Comparison of ENCODE assay signal across 8 cellular contexts in the genomic region with DNA sequence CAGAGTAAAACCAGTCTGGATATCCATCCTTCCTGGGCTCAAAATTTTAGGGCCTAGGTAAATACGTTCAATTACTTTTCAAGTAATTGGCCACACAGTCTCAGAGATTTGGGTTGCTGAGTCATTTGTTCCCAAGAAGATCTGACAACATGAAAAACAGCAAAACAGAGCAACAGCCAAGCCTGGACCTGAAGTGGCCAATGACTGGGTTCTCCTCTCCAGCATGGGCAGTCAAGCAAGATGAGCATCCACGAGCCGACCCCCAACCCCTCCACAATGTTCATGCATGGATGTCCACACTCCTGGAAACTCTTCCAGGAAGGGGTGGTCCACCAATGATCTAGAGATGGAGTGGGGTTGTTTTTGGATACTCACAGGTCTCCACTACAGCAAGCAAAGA.
A peak's percentile ranks its signal among the peaks of the same experiment; 100 is the strongest.
DNase-seq lines count a peak whose midpoint lies in the region; ATAC-seq and TF ChIP-seq lines count a peak whose summit lies in the region.

No MANE protein-coding gene starts in this region.

- peaks cover 0 to 4% (median 0%) of the 10 kb centered on the region in 11 experiments; a peak in 2 of 22 replicates for H3K36me3 ChIP-seq in BLaER1 treated with 17β-estradiol and CSF1 and Interleukin-3, amounts not matched to agents 10 nM and 100 nM
- H3K36me3 ChIP-seq in Panc1 (ENCODE audit: control insufficient read depth, insufficient read depth, low read length), result no peaks in the 10 kb centered on the region
- peaks cover 0 to 8% of the 10 kb centered on the region in 2 donors for H3K36me3 ChIP-seq in duodenal mucosa (ENCODE audit: control insufficient read depth in 1 of 2, insufficient read depth in 2 of 2, low read length in 2 of 2)
- H3K36me3 ChIP-seq in neutrophil, result peaks cover under 1% of the 10 kb centered on the region

- no peak for TF ChIP-seq CTCF in Panc1 (IDR thresholded peaks at IDR 0.05)
- TF ChIP-seq CTCF in neutrophil (IDR thresholded peaks at IDR 0.05), result no peak

- POLR2A ChIA-PET in Panc1 (lab: Charles Lee), result no interaction called here

- no peaks in the 10 kb centered on the region for H3K9me3 ChIP-seq in BLaER1 treated with 17β-estradiol and CSF1 and Interleukin-3, amounts not matched to agents 10 nM and 100 nM (replicated peaks in 1 of 11)
- no peaks in the 10 kb centered on the region for H3K9me3 ChIP-seq in Panc1 (ENCODE audit: control insufficient read depth, insufficient read depth, low read depth, low read length)
- H3K9me3 ChIP-seq in duodenal mucosa (ENCODE audit: control insufficient read depth in 1 of 2, low read length in 2 of 2), result no peaks in the 10 kb centered on the region
- no peaks in the 10 kb centered on the region for H3K9me3 ChIP-seq in neutrophil

- ATAC-seq in Panc1 (no peak), HG02571 (IDR thresholded peaks at IDR 0.05; ENCODE audit: unreplicated experiment) (no peak)

- peaks cover 0 to 8% (median 0%) of the 10 kb centered on the region in 11 experiments; a peak in 2 of 22 replicates for H4K20me1 ChIP-seq in BLaER1 treated with 17β-estradiol and CSF1 and Interleukin-3, amounts not matched to agents 10 nM and 100 nM

- intact Hi-C loops in Panc1 (cut with micrococcal nuclease; ENCODE audit: unreplicated experiment), result no loop called here

- H3K27ac ChIP-seq in BLaER1 treated with 17β-estradiol and CSF1 and Interleukin-3, amounts not matched to agents 10 nM and 100 nM, result peak overlapping the region in 10 of 11 experiments; percentile 68 to 97 (median 88); a peak in 17 of 22 replicates
- H3K27ac ChIP-seq in Panc1 (ENCODE audit: low read length) (peak overlapping the region; percentile 46), duodenal mucosa (ENCODE audit: low read depth, low read length) (peak overlapping the region; percentile 96), neutrophil (peak overlapping the region; percentile 97)

- H3K27me3 ChIP-seq in BLaER1 treated with 17β-estradiol and CSF1 and Interleukin-3, amounts not matched to agents 10 nM and 100 nM, result no peaks in the 10 kb centered on the region
- no peaks in the 10 kb centered on the region for H3K27me3 ChIP-seq in Panc1 (ENCODE audit: control insufficient read depth, insufficient read depth, low read length)
- H3K27me3 ChIP-seq in duodenal mucosa (ENCODE audit: control insufficient read depth in 1 of 2, insufficient read depth in 2 of 2, low read length in 2 of 2), result no peaks in the 10 kb centered on the region
- H3K27me3 ChIP-seq in neutrophil, result no peaks in the 10 kb centered on the region

- peaks cover 66 to 87% (median 73%) of the 10 kb centered on the region in 10 experiments for H3K4me1 ChIP-seq in BLaER1 treated with 17β-estradiol and CSF1 and Interleukin-3, amounts not matched to agents 10 nM and 100 nM
- H3K4me1 ChIP-seq in Panc1 (ENCODE audit: control insufficient read depth, insufficient read depth, low read length), result peaks cover 33% of the 10 kb centered on the region
- peaks cover 61% of the 10 kb centered on the region in 2 donors for H3K4me1 ChIP-seq in duodenal mucosa (ENCODE audit: control insufficient read depth in 1 of 2, insufficient read depth in 2 of 2, low read length in 2 of 2)
- H3K4me1 ChIP-seq in neutrophil (ENCODE audit: control insufficient read depth in 1 of 2, insufficient read depth in 1 of 2, low read depth in 1 of 2, low read length in 1 of 2), result peaks cover 60 to 77% of the 10 kb centered on the region in 2 experiments

- in situ Hi-C loops in Panc1 (cut with HindIII; ENCODE audit: low pct_unique_long_range_greater_than_20kb, low sequenced_read_pairs), result no loop called here

- CTCF ChIA-PET in Panc1 (lab: Charles Lee), result interaction anchor here (0.6 kb wide), 1 partner anchor 818 kb away, joined by 3 read pairs; no protein-coding TSS in a partner anchor

- BruUV-seq in Panc1 (replicated peaks; lab: Mats Ljungman, UMichigan), result no TSS peak

- H3K4me2 ChIP-seq in BLaER1 treated with 17β-estradiol and CSF1 and Interleukin-3, amounts not matched to agents 10 nM and 100 nM, result peak overlapping the region; percentile 76 to 96 (median 87)

- H3K4me3 ChIP-seq in BLaER1 treated with 17β-estradiol and CSF1 and Interleukin-3, amounts not matched to agents 10 nM and 100 nM, result peak overlapping the region in 1 of 10 experiments; percentile 54; a peak in 2 of 20 replicates
- H3K4me3 ChIP-seq in Panc1 (ENCODE audit: low read depth in 2 of 2, low read length in 2 of 2), result no peak overlapping the region
- peak overlapping the region; percentile 85 to 93 for H3K4me3 ChIP-seq in duodenal mucosa (ENCODE audit: low read depth in 1 of 2, low read length in 2 of 2)
- peak overlapping the region; percentile 50 to 78 for H3K4me3 ChIP-seq in neutrophil (ENCODE audit: low read depth in 1 of 2, low read length in 1 of 2)

- peak overlapping the region in 4 of 11 experiments; percentile 4 to 81 (median 61); a peak in 5 of 22 replicates for H3K9ac ChIP-seq in BLaER1 treated with 17β-estradiol and CSF1 and Interleukin-3, amounts not matched to agents 10 nM and 100 nM
- peak overlapping the region; percentile 95 to 99 for H3K9ac ChIP-seq in duodenal mucosa (ENCODE audit: low read depth in 1 of 2, low read length in 2 of 2)

- DNase-seq in Panc1 (ENCODE audit: low read depth, low spot score) (no peak), NAMALWA (ENCODE audit: low spot score) (no peak), NCI-H2029 (lab: John Stamatoyannopoulos, UW) (no peak)
- no peak for DNase-seq in effector CD4-positive, alpha-beta T cell

Comparison
In these comparisons a context has a peak if more than half of its experiments do, and no peak if none do; other contexts are left out.
1. H3K27ac ChIP-seq: peak in every context shown above with its lines; median percentile 97 in neutrophil; 96 in duodenal mucosa; 88 in BLaER1 treated with 17β-estradiol and CSF1 and Interleukin-3, amounts not matched to agents 10 nM and 100 nM; 46 in Panc1.
2. H3K4me3 ChIP-seq: peak in duodenal mucosa (2 of 2) and neutrophil (2 of 2); none in Panc1 (0 of 2).